ENCODE assay signal across 9 cellular contexts in genomic region chr17:77426676-77427386, GRCh38.
DNase-seq lines count a peak whose midpoint lies in the region; TF ChIP-seq lines count a peak whose summit lies in the region.
"Had no signal": no experiment of that assay in that cellular context is flagged by ENCODE, and none has a peak within 500 bp of the region (broad histone marks: within the 10 kb centered on the region; RNA-seq: fewer than 3 reads in every experiment).

No MANE protein-coding gene starts in this region.

- no peak overlapping the region for H3K4me3 Mint-ChIP-seq in neural progenitor cell

- H3K27ac ChIP-seq in A673 (ENCODE audit: low read depth, low read length, poor library complexity, severe bottlenecking) (peak overlapping the region; percentile 40), Peyer's patch (peak overlapping the region; percentile 54 to 84 (median 81)), neural progenitor cell (no peak overlapping the region)
- peak overlapping the region; percentile 53 for H3K27ac ChIP-seq in effector memory CD4-positive, alpha-beta T cell (ENCODE audit: insufficient read depth, low read length, poor library complexity, severe bottlenecking)

- H3K27me3 Mint-ChIP-seq in neural progenitor cell (ENCODE audit: insufficient read depth, low read depth) = peaks cover 5% of the 10 kb centered on the region

- H3F3A ChIP-seq in neural progenitor cell (ENCODE audit: low read depth) = peaks cover 14% of the 10 kb centered on the region

- H3K4me1 ChIP-seq in A673 (ENCODE audit: insufficient read depth, low read length, poor library complexity, severe bottlenecking) = peaks cover 63% of the 10 kb centered on the region
- H3K4me1 ChIP-seq in Peyer's patch = peaks cover 8 to 83% (median 60%) of the 10 kb centered on the region in 4 donors
- H3K4me1 ChIP-seq in effector memory CD4-positive, alpha-beta T cell (ENCODE audit: control insufficient read depth, insufficient read depth, low read length, poor library complexity, severe bottlenecking) = peaks cover 61% of the 10 kb centered on the region
- H3K4me1 ChIP-seq in neural progenitor cell = peaks cover 39% of the 10 kb centered on the region

- no peak for TF ChIP-seq CTCF in A673 (conservative IDR thresholded peaks at IDR 0.05; ENCODE audit: low read depth, low read length)
- TF ChIP-seq CTCF in Peyer's patch (IDR thresholded peaks at IDR 0.05) = no peak
- no peak for TF ChIP-seq CTCF in neural progenitor cell (IDR thresholded peaks at IDR 0.05)

- CTCF ChIA-PET in A673 (lab: Charles Lee) = no interaction called here

- H3K9me3 ChIP-seq in A673 (ENCODE audit: low read depth, low read length, poor library complexity, severe bottlenecking) (no peaks in the 10 kb centered on the region), Peyer's patch (no peaks in the 10 kb centered on the region), neural progenitor cell (ENCODE audit: low read depth) (no peaks in the 10 kb centered on the region)
- H3K9me3 ChIP-seq in effector memory CD4-positive, alpha-beta T cell (ENCODE audit: control insufficient read depth, low read length) = no peaks in the 10 kb centered on the region
- H3K9me3 ChIP-seq: left lung had no signal

- in situ Hi-C loops in KBM-7 (cut with MboI; ENCODE audit: low pct_unique_long_range_greater_than_20kb, low sequenced_read_pairs) = no loop called here

- H3K79me2 ChIP-seq in neural progenitor cell (ENCODE audit: low read depth) = peaks cover 77% of the 10 kb centered on the region

- no peak overlapping the region for H3K9ac ChIP-seq in neural progenitor cell

- H4K20me1 ChIP-seq in neural progenitor cell (ENCODE audit: low read depth) = peaks cover 98% of the 10 kb centered on the region

- POLR2A ChIA-PET in A673 (lab: Charles Lee; ENCODE audit: low non-redundant PET) = no interaction called here

- H3K27ac Mint-ChIP-seq in neural progenitor cell = peak overlapping the region; percentile 91

- H3K4me1 Mint-ChIP-seq in neural progenitor cell = peaks cover 52% of the 10 kb centered on the region

- TF ChIP-seq POLR2A in Peyer's patch (IDR thresholded peaks at IDR 0.05) = no peak

- no peaks in the 10 kb centered on the region for H3K9me3 Mint-ChIP-seq in neural progenitor cell

- H3K4me3 ChIP-seq in A673 (ENCODE audit: low read depth, low read length, poor library complexity, severe bottlenecking) (no peak overlapping the region), Peyer's patch (no peak overlapping the region), neural progenitor cell (no peak overlapping the region)
- no peak overlapping the region for H3K4me3 ChIP-seq in effector memory CD4-positive, alpha-beta T cell (ENCODE audit: insufficient read depth, low read depth, low read length, poor library complexity, severe bottlenecking)
- H3K4me3 ChIP-seq: left lung had no signal

- intact Hi-C loops in A673 (cut with micrococcal nuclease; ENCODE audit: unreplicated experiment) = no loop called here

- H2AFZ ChIP-seq in neural progenitor cell (replicated peaks) = no peak overlapping the region

- no peaks in the 10 kb centered on the region for H3K27me3 ChIP-seq in A673 (replicated peaks; ENCODE audit: insufficient read depth, low read depth, low read length, poor library complexity)
- no peaks in the 10 kb centered on the region for H3K27me3 ChIP-seq in Peyer's patch
- no peaks in the 10 kb centered on the region for H3K27me3 ChIP-seq in effector memory CD4-positive, alpha-beta T cell (replicated peaks; ENCODE audit: control insufficient read depth, insufficient read depth, low read length, poor library complexity, severe bottlenecking)
- H3K27me3 ChIP-seq in neural progenitor cell = no peaks in the 10 kb centered on the region
- H3K27me3 ChIP-seq: left lung had no signal

- BruUV-seq in A673 (replicated peaks; lab: Mats Ljungman, UMichigan) = no TSS peak

- no peaks in the 10 kb centered on the region for H3K36me3 Mint-ChIP-seq in neural progenitor cell

- no peaks in the 10 kb centered on the region for H3K36me3 ChIP-seq in A673 (ENCODE audit: insufficient read depth, low read length, poor library complexity, severe bottlenecking)
- no peaks in the 10 kb centered on the region for H3K36me3 ChIP-seq in Peyer's patch
- peaks cover 8% of the 10 kb centered on the region for H3K36me3 ChIP-seq in effector memory CD4-positive, alpha-beta T cell (ENCODE audit: control insufficient read depth, insufficient read depth, low read length)
- no peaks in the 10 kb centered on the region for H3K36me3 ChIP-seq in neural progenitor cell
- H3K36me3 ChIP-seq: left lung had no signal

- H3K4me2 ChIP-seq in neural progenitor cell = no peak overlapping the region

- no peak for DNase-seq in A673 (ENCODE audit: low spot score)
- no peak for DNase-seq in Peyer's patch
- no peak for DNase-seq in effector memory CD4-positive, alpha-beta T cell
- DNase-seq in neural progenitor cell (ENCODE audit: low spot score) = no peak
- no peak for DNase-seq in NOMO-1 treated with dmso at 0.1 percent for 144 hours (lab: John Stamatoyannopoulos, UW; ENCODE audit: unreplicated experiment)
- no peak for DNase-seq in NCI-H510A (lab: John Stamatoyannopoulos, UW)
- DNase-seq in NOMO-1 (lab: John Stamatoyannopoulos, UW; ENCODE audit: unreplicated experiment in 2 of 2) = no peak
- DNase-seq in KBM-7 = no peak
- DNase-seq: left lung had no signal
